In genomic region chr15:77144028-77144427, GRCh38 we compare ENCODE assay signal across 15 cellular contexts.
A peak's percentile ranks its signal among the peaks of the same experiment; 100 is the strongest.
DNase-seq lines count a peak whose midpoint lies in the region; ATAC-seq and TF ChIP-seq lines count a peak whose summit lies in the region.
"Had no signal": no experiment of that assay in that cellular context is flagged by ENCODE, and none has a peak within 500 bp of the region (broad histone marks: within the 10 kb centered on the region; RNA-seq: fewer than 3 reads in every experiment).

No MANE protein-coding gene starts in this region.

- H3K9me2 ChIP-seq in PC-9 (ENCODE audit: insufficient read depth) = no peaks in the 10 kb centered on the region

- H3F3A ChIP-seq in PC-9 (ENCODE audit: insufficient read depth, low read depth) = peaks cover 6% of the 10 kb centered on the region; the same call in 1 of the 2 replicates

- TF ChIP-seq EP300 in sigmoid colon (IDR thresholded peaks at IDR 0.05) = no peak

- H3K36me3 ChIP-seq in PC-9 (ENCODE audit: low read depth) (no peaks in the 10 kb centered on the region), sigmoid colon (peaks cover 0 to 7% (median 0%) of the 10 kb centered on the region in 4 donors)
- H3K36me3 ChIP-seq: adrenal gland had no signal

- no peaks in the 10 kb centered on the region for H3K27me3 Mint-ChIP-seq in endothelial cell (ENCODE audit: unreplicated experiment)
- no peaks in the 10 kb centered on the region for H3K27me3 Mint-ChIP-seq in osteocyte (ENCODE audit: unreplicated experiment)
- H3K27me3 Mint-ChIP-seq: activated CD4-positive, alpha-beta memory T cell treated with anti-CD3 and anti-CD28 coated beads, Interleukin-2, amount 10 ng/mL, durations not matched to agents 7 days and 5 days; CD4-positive, alpha-beta memory T cell had no signal

- no peaks in the 10 kb centered on the region for H3K79me2 ChIP-seq in PC-9 (ENCODE audit: low read depth)

- no peaks in the 10 kb centered on the region for H3K27me3 ChIP-seq in AG04450 (ENCODE audit: control insufficient read depth, insufficient read depth, low read length)
- no peaks in the 10 kb centered on the region for H3K27me3 ChIP-seq in PC-9 (ENCODE audit: insufficient read depth, low read depth)
- H3K27me3 ChIP-seq in sigmoid colon = no peaks in the 10 kb centered on the region
- H3K27me3 ChIP-seq: adrenal gland, foreskin keratinocyte had no signal

- TF ChIP-seq CTCF in AG04450 (IDR thresholded peaks at IDR 0.05; ENCODE audit: low read depth, low read length) (no peak), PC-9 (conservative IDR thresholded peaks at IDR 0.05) (no peak), endothelial cell (IDR thresholded peaks at IDR 0.05; ENCODE audit: unreplicated experiment) (no peak), osteocyte (IDR thresholded peaks at IDR 0.05) (no peak), sigmoid colon (IDR thresholded peaks at IDR 0.05) (no peak)

- no peaks in the 10 kb centered on the region for H3K4me1 Mint-ChIP-seq in endothelial cell (ENCODE audit: unreplicated experiment)
- H3K4me1 Mint-ChIP-seq in osteocyte (ENCODE audit: unreplicated experiment) = peaks cover 63% of the 10 kb centered on the region
- H3K4me1 Mint-ChIP-seq: CD4-positive, alpha-beta memory T cell had no signal

- H3K27ac Mint-ChIP-seq in endothelial cell (ENCODE audit: unreplicated experiment) = peak overlapping the region; percentile 37
- H3K27ac Mint-ChIP-seq in osteocyte (ENCODE audit: unreplicated experiment) = peak overlapping the region; percentile 99
- H3K27ac Mint-ChIP-seq: activated CD4-positive, alpha-beta memory T cell treated with anti-CD3 and anti-CD28 coated beads, Interleukin-2, amount 10 ng/mL, durations not matched to agents 7 days and 5 days; CD4-positive, alpha-beta memory T cell had no signal

- peaks cover 16% of the 10 kb centered on the region; the same call in 1 of the 2 replicates for H3K4me1 ChIP-seq in PC-9 (replicated peaks; ENCODE audit: insufficient read depth)
- H3K4me1 ChIP-seq in sigmoid colon = peaks cover 0 to 11% (median 2%) of the 10 kb centered on the region in 4 donors
- H3K4me1 ChIP-seq: foreskin keratinocyte had no signal

- H3K27ac ChIP-seq in AG04450 (ENCODE audit: low read depth, low read length) = peak overlapping the region; percentile 97
- peak overlapping the region; percentile 61 for H3K27ac ChIP-seq in PC-9
- H3K27ac ChIP-seq in sigmoid colon = peak overlapping the region in 2 of 4 donors; percentile 45 to 46
- H3K27ac ChIP-seq: foreskin keratinocyte, RWPE1 had no signal

- H3K4me3 Mint-ChIP-seq in endothelial cell (ENCODE audit: unreplicated experiment) (peak overlapping the region; percentile 4), osteocyte (ENCODE audit: unreplicated experiment) (peak overlapping the region; percentile 49)
- H3K4me3 Mint-ChIP-seq: activated CD4-positive, alpha-beta memory T cell treated with anti-CD3 and anti-CD28 coated beads, Interleukin-2, amount 10 ng/mL, durations not matched to agents 7 days and 5 days; CD4-positive, alpha-beta memory T cell had no signal

- no peak overlapping the region for H2AFZ ChIP-seq in PC-9

- H3K36me3 Mint-ChIP-seq in endothelial cell (ENCODE audit: low read depth, unreplicated experiment) = peaks cover 71% of the 10 kb centered on the region
- peaks cover 22% of the 10 kb centered on the region for H3K36me3 Mint-ChIP-seq in osteocyte (ENCODE audit: unreplicated experiment)

- no peak for DNase-seq in AG04450 (ENCODE audit: low read depth, low spot score)
- DNase-seq in PC-9 = no peak
- no peak for DNase-seq in endothelial cell (ENCODE audit: low spot score)
- DNase-seq in osteocyte (ENCODE audit: extremely low spot score, unreplicated experiment) = no peak
- DNase-seq in SK-N-DZ (ENCODE audit: low spot score) = no peak
- no peak for DNase-seq in sigmoid colon
- no peak for DNase-seq in NK-92 treated with Interleukin-12 subunit alpha and Interleukin-12 subunit beta, amount 100 ng/mL, for 24 hours (lab: John Stamatoyannopoulos, UW)
- DNase-seq: activated CD4-positive, alpha-beta memory T cell treated with anti-CD3 and anti-CD28 coated beads, Interleukin-2, amount 10 ng/mL, durations not matched to agents 7 days and 5 days; CD4-positive, alpha-beta memory T cell; stimulated activated CD4-positive, alpha-beta T cell treated with anti-CD3 and anti-CD28 coated beads, Interleukin-4, amount 100 ng/mL, for 4 hours had no signal

- CTCF ChIA-PET in AG04450 (lab: Charles Lee) = interaction anchor here (1.4 to 2.7 kb wide), 4 partner anchors 26 to 399 kb away, joined by 3 to 12 read pairs (median 6); no protein-coding TSS in a partner anchor
- CTCF ChIA-PET in PC-9 (lab: Charles Lee) = interaction anchor here (2.0 kb wide), 1 partner anchor 17 kb away, joined by 4 read pairs; no protein-coding TSS in a partner anchor

- BruUV-seq in PC-9 (replicated peaks; lab: Mats Ljungman, UMichigan) = no TSS peak

- 91 to 92% methylated on average over 2 of the region's 2 CpGs for WGBS in sigmoid colon, 2 donors

- H3K9me3 Mint-ChIP-seq in endothelial cell (ENCODE audit: unreplicated experiment) (no peaks in the 10 kb centered on the region), osteocyte (ENCODE audit: unreplicated experiment) (peaks cover 14% of the 10 kb centered on the region)
- H3K9me3 Mint-ChIP-seq: activated CD4-positive, alpha-beta memory T cell treated with anti-CD3 and anti-CD28 coated beads, Interleukin-2, amount 10 ng/mL, durations not matched to agents 7 days and 5 days had no signal

- ATAC-seq in GM18861 (IDR thresholded peaks at IDR 0.05; ENCODE audit: unreplicated experiment) = no peak
- ATAC-seq: foreskin keratinocyte, GM12878 had no signal

- H3K4me2 ChIP-seq in PC-9 = no peak overlapping the region; the same call in 1 of the 2 replicates

- TF ChIP-seq POLR2A in sigmoid colon (IDR thresholded peaks at IDR 0.05) = no peak

- intact Hi-C loops in PC-9 (cut with micrococcal nuclease; ENCODE audit: unreplicated experiment) = loop anchor here (1.0 kb wide), 1 partner anchor 17 kb away; no protein-coding TSS in a partner anchor
- intact Hi-C loops in sigmoid colon (cut with DNase I) = no loop called here

- POLR2A ChIA-PET in AG04450 (lab: Yijun Ruan, JAX) (interaction anchor here (1.0 kb wide), 2 partner anchors 13 to 275 kb away, joined by 3 to 5 read pairs; no protein-coding TSS in a partner anchor), PC-9 (lab: Charles Lee; ENCODE audit: unreplicated experiment) (interaction anchor here (0.7 to 1.0 kb wide), 2 partner anchors 17 to 401 kb away, joined by 3 to 4 read pairs; no protein-coding TSS in a partner anchor)

- H4K20me1 ChIP-seq in PC-9 (ENCODE audit: insufficient read depth) = no peaks in the 10 kb centered on the region

- H3K9me3 ChIP-seq in AG04450 (ENCODE audit: control insufficient read depth, insufficient read depth, low read length) = peaks cover 4% of the 10 kb centered on the region; the same call in 1 of the 2 replicates
- peaks cover 5% of the 10 kb centered on the region for H3K9me3 ChIP-seq in PC-9 (ENCODE audit: insufficient read depth, low read depth)
- H3K9me3 ChIP-seq in sigmoid colon = peaks cover 0 to 4% (median 0%) of the 10 kb centered on the region in 4 donors
- H3K9me3 ChIP-seq: adrenal gland had no signal

- no peak overlapping the region for H3K4me3 ChIP-seq in AG04450 (ENCODE audit: low read depth, low read length)
- no peak overlapping the region for H3K4me3 ChIP-seq in PC-9
- H3K4me3 ChIP-seq in sigmoid colon = no peak overlapping the region
- H3K4me3 ChIP-seq: adrenal gland, GM12878 had no signal
